ENCODE assay signal across 1 cellular context in the genomic region with DNA sequence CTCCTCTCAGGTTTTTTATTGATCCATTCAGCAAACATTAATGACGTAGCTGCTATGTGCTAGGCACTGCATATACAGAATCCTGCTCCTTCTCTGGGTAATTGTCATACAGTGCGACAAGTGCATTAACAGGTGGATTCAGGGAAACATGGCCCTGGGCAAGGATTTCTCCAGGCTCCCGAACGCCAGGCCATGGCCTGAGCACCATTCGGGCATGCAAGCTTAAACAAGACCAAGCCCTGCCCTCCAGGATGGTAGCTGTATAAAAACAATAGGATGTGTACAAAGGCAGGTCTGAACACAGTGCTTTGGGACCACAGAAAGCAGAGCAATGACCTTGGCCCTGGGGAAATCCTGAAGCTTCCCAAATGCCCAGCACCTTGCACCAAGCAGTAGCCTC.
TF ChIP-seq lines count a peak whose summit lies in the region.

No MANE protein-coding gene starts in this region.

TF ChIP-seq in HepG2, 621 proteins besides CTCF, POLR2A, EP300 and RAD21 (continued from another document):
- TF ChIP-seq, protein P1, sequence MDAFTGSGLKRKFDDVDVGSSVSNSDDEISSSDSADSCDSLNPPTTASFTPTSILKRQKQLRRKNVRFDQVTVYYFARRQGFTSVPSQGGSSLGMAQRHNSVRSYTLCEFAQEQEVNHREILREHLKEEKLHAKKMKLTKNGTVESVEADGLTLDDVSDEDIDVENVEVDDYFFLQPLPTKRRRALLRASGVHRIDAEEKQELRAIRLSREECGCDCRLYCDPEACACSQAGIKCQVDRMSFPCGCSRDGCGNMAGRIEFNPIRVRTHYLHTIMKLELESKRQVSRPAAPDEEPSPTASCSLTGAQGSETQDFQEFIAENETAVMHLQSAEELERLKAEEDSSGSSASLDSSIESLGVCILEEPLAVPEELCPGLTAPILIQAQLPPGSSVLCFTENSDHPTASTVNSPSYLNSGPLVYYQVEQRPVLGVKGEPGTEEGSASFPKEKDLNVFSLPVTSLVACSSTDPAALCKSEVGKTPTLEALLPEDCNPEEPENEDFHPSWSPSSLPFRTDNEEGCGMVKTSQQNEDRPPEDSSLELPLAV (CRISPR knock-in tag; conservative IDR thresholded peaks at IDR 0.05; ENCODE audit: low read depth), result no peak
- TF ChIP-seq HMGA1 (CRISPR knock-in tag; conservative IDR thresholded peaks at IDR 0.05) (no peak), ONECUT2 (CRISPR knock-in tag; IDR thresholded peaks at IDR 0.05) (0 out of 2 replicates have a peak, but pooled peaks have one; percentile 45), ZNF792 (CRISPR knock-in tag; IDR thresholded peaks at IDR 0.05) (no peak), CREM (IDR thresholded peaks at IDR 0.05) (no peak), CREM (CRISPR knock-in tag; IDR thresholded peaks at IDR 0.05) (no peak), ATM (IDR thresholded peaks at IDR 0.05; ENCODE audit: borderline replicate concordance) (no peak), RBAK (CRISPR knock-in tag; IDR thresholded peaks at IDR 0.05) (no peak), ATF7 (IDR thresholded peaks at IDR 0.05) (peak; percentile 32; the same call in 1 of the 2 replicates), ATF7 (CRISPR knock-in tag; IDR thresholded peaks at IDR 0.05) (no peak), ZSCAN9 (CRISPR knock-in tag; IDR thresholded peaks at IDR 0.05; ENCODE audit: borderline replicate concordance) (no peak), KLF6 (CRISPR knock-in tag; IDR thresholded peaks at IDR 0.05) (no peak)
TF ChIP-seq in HepG2: peak in this region for 2.
